In genomic region chr20:53884859-53885654, GRCh38 we compare ENCODE assay signal across 12 cellular contexts.
DNase-seq lines count a peak whose midpoint lies in the region; ATAC-seq and TF ChIP-seq lines count a peak whose summit lies in the region.
"Had no signal": no experiment of that assay in that cellular context is flagged by ENCODE, and none has a peak within 500 bp of the region (broad histone marks: within the 10 kb centered on the region; RNA-seq: fewer than 3 reads in every experiment).

No MANE protein-coding gene starts in this region.

- no peaks in the 10 kb centered on the region for H4K20me1 ChIP-seq in OCI-LY1 (ENCODE audit: insufficient read depth, low read length)

- H3F3A ChIP-seq in OCI-LY1 (ENCODE audit: insufficient read depth, low read length): no peaks in the 10 kb centered on the region

- H3K4me3 Mint-ChIP-seq in CD4-positive, CD25-positive, alpha-beta regulatory T cell: peak overlapping the region in 1 of 4 donors; percentile 7
- no peak overlapping the region for H3K4me3 Mint-ChIP-seq in activated T-helper 2 cell treated with anti-CD3 and anti-CD28 coated beads, Interferon-gamma antibody, Interleukin-2, Interleukin-4, amounts not matched to agents 10 μg/mL and 5 μg/mL and 100 μg/mL, durations not matched to agents 14 hours and 24 hours and 36 hours (ENCODE audit: low read depth)
- H3K4me3 Mint-ChIP-seq: CD14-positive monocyte had no signal

- no peak overlapping the region for H3K18ac ChIP-seq in mesendoderm (ENCODE audit: low read length)

- H2BK15ac ChIP-seq in mesendoderm (replicated peaks; ENCODE audit: low read depth): no peak overlapping the region

- no peak overlapping the region for H3K27ac ChIP-seq in CD4-positive, CD25-positive, alpha-beta regulatory T cell (ENCODE audit: insufficient read depth, low read length, poor library complexity, severe bottlenecking)
- H3K27ac ChIP-seq in OCI-LY1 (ENCODE audit: low read depth, low read length, poor library complexity, severe bottlenecking) (peak overlapping the region; percentile 45), mesendoderm (ENCODE audit: low read depth, low read length) (no peak overlapping the region)
- H3K27ac ChIP-seq: gastroesophageal sphincter, tibial nerve had no signal

- no peak overlapping the region for H2BK5ac ChIP-seq in mesendoderm (ENCODE audit: low read length)

- peak overlapping the region; percentile 10 for H2BK120ac ChIP-seq in mesendoderm (ENCODE audit: low read depth, low read length)

- H2AK5ac ChIP-seq in mesendoderm (ENCODE audit: low read length): peak overlapping the region; percentile 43

- no peak for TF ChIP-seq CTCF in OCI-LY1 (IDR thresholded peaks at IDR 0.05; ENCODE audit: low read length)

- peaks cover 13 to 25% (median 17%) of the 10 kb centered on the region in 4 donors for H3K4me1 Mint-ChIP-seq in CD4-positive, CD25-positive, alpha-beta regulatory T cell
- H3K4me1 Mint-ChIP-seq in activated T-helper 2 cell treated with anti-CD3 and anti-CD28 coated beads, Interferon-gamma antibody, Interleukin-2, Interleukin-4, amounts not matched to agents 10 μg/mL and 5 μg/mL and 100 μg/mL, durations not matched to agents 14 hours and 24 hours and 36 hours (ENCODE audit: low read depth): peaks cover 52% of the 10 kb centered on the region

- H3K9me2 ChIP-seq in OCI-LY1 (ENCODE audit: low read depth, low read length): no peaks in the 10 kb centered on the region

- no peak overlapping the region for H3K23ac ChIP-seq in mesendoderm (ENCODE audit: low read length)

- H3K9me3 ChIP-seq in CD4-positive, CD25-positive, alpha-beta regulatory T cell (ENCODE audit: control insufficient read depth in 2 of 2, low read length in 2 of 2): no peaks in the 10 kb centered on the region
- H3K9me3 ChIP-seq in OCI-LY1 (ENCODE audit: low read length): no peaks in the 10 kb centered on the region
- H3K9me3 ChIP-seq: gastroesophageal sphincter, tibial nerve had no signal

- peaks cover 11% of the 10 kb centered on the region for H3K4me1 ChIP-seq in CD4-positive, CD25-positive, alpha-beta regulatory T cell (ENCODE audit: control insufficient read depth, insufficient read depth, low read length, poor library complexity, severe bottlenecking)
- peaks cover 16% of the 10 kb centered on the region for H3K4me1 ChIP-seq in OCI-LY1 (ENCODE audit: insufficient read depth, low read length, severe bottlenecking)
- no peaks in the 10 kb centered on the region for H3K4me1 ChIP-seq in mesendoderm (ENCODE audit: control insufficient read depth, low read depth, low read length)
- H3K4me1 ChIP-seq: gastroesophageal sphincter, tibial nerve had no signal

- no peaks in the 10 kb centered on the region for H3K36me3 ChIP-seq in CD4-positive, CD25-positive, alpha-beta regulatory T cell (ENCODE audit: control insufficient read depth, insufficient read depth, low read length)
- H3K36me3 ChIP-seq in OCI-LY1 (ENCODE audit: insufficient read depth, low read length) (no peaks in the 10 kb centered on the region), mesendoderm (ENCODE audit: control insufficient read depth, insufficient read depth, low read length) (no peaks in the 10 kb centered on the region)
- H3K36me3 ChIP-seq: gastroesophageal sphincter, tibial nerve had no signal

- H3K56ac ChIP-seq in mesendoderm (ENCODE audit: low read length): peak overlapping the region; percentile 44

- H3K27ac Mint-ChIP-seq in CD4-positive, CD25-positive, alpha-beta regulatory T cell: peak overlapping the region; percentile 67 to 85 (median 76)
- H3K27ac Mint-ChIP-seq in activated T-helper 2 cell treated with anti-CD3 and anti-CD28 coated beads, Interferon-gamma antibody, Interleukin-2, Interleukin-4, amounts not matched to agents 10 μg/mL and 5 μg/mL and 100 μg/mL, durations not matched to agents 14 hours and 24 hours and 36 hours: peak overlapping the region; percentile 57
- H3K27ac Mint-ChIP-seq: CD14-positive monocyte had no signal

- no CpG with 5 or more reads among the region's 10 CpGs for WGBS in mesendoderm (ENCODE audit: extremely low coverage, insufficient coverage, low lambda C conversion rate)

- H3K9me3 Mint-ChIP-seq in CD4-positive, CD25-positive, alpha-beta regulatory T cell: no peaks in the 10 kb centered on the region
- peaks cover 7% of the 10 kb centered on the region for H3K9me3 Mint-ChIP-seq in activated T-helper 2 cell treated with anti-CD3 and anti-CD28 coated beads, Interferon-gamma antibody, Interleukin-2, Interleukin-4, amounts not matched to agents 10 μg/mL and 5 μg/mL and 100 μg/mL, durations not matched to agents 14 hours and 24 hours and 36 hours
- H3K9me3 Mint-ChIP-seq: CD14-positive monocyte had no signal

- H3K4ac ChIP-seq in mesendoderm (ENCODE audit: low read depth, low read length): no peak overlapping the region

- H3K79me2 ChIP-seq in OCI-LY1 (ENCODE audit: insufficient read depth, low read length): no peaks in the 10 kb centered on the region
- H3K79me2 ChIP-seq in mesendoderm (ENCODE audit: control insufficient read depth, insufficient read depth, low read length): no peaks in the 10 kb centered on the region

- no peak overlapping the region for H3K9ac ChIP-seq in OCI-LY1 (ENCODE audit: low read length)
- H3K9ac ChIP-seq in mesendoderm (ENCODE audit: low read length): no peak overlapping the region

- no peaks in the 10 kb centered on the region for H3K27me3 Mint-ChIP-seq in CD4-positive, CD25-positive, alpha-beta regulatory T cell
- no peaks in the 10 kb centered on the region for H3K27me3 Mint-ChIP-seq in activated T-helper 2 cell treated with anti-CD3 and anti-CD28 coated beads, Interferon-gamma antibody, Interleukin-2, Interleukin-4, amounts not matched to agents 10 μg/mL and 5 μg/mL and 100 μg/mL, durations not matched to agents 14 hours and 24 hours and 36 hours (ENCODE audit: low read depth)

- H3K4me3 ChIP-seq in CD4-positive, CD25-positive, alpha-beta regulatory T cell (ENCODE audit: low read depth, low read length): no peak overlapping the region
- no peak overlapping the region for H3K4me3 ChIP-seq in OCI-LY1 (ENCODE audit: low read depth, low read length, poor library complexity, severe bottlenecking)
- no peak overlapping the region for H3K4me3 ChIP-seq in mesendoderm (ENCODE audit: low read length)
- H3K4me3 ChIP-seq: gastroesophageal sphincter, tibial nerve had no signal

- H4K8ac ChIP-seq in mesendoderm (ENCODE audit: low read depth, low read length): no peak overlapping the region

- intact Hi-C loops in activated T-helper 2 cell treated with anti-CD3 and anti-CD28 coated beads, Interferon-gamma antibody, Interleukin-2, Interleukin-4, amounts not matched to agents 10 μg/mL and 5 μg/mL and 100 μg/mL, durations not matched to agents 14 hours and 24 hours and 36 hours (cut with micrococcal nuclease): loop anchor here (1.0 kb wide), 1 partner anchor 8 kb away; no protein-coding TSS in a partner anchor

- no peak overlapping the region for H3K4me2 ChIP-seq in OCI-LY1 (ENCODE audit: low read length)
- H3K4me2 ChIP-seq in mesendoderm (ENCODE audit: low read length): no peak overlapping the region

- H3K36me3 Mint-ChIP-seq in CD4-positive, CD25-positive, alpha-beta regulatory T cell: no peaks in the 10 kb centered on the region
- no peaks in the 10 kb centered on the region for H3K36me3 Mint-ChIP-seq in activated T-helper 2 cell treated with anti-CD3 and anti-CD28 coated beads, Interferon-gamma antibody, Interleukin-2, Interleukin-4, amounts not matched to agents 10 μg/mL and 5 μg/mL and 100 μg/mL, durations not matched to agents 14 hours and 24 hours and 36 hours (ENCODE audit: low read depth)
- H3K36me3 Mint-ChIP-seq: CD14-positive monocyte had no signal

- ATAC-seq in CD4-positive, CD25-positive, alpha-beta regulatory T cell (ENCODE audit: low read depth in 2 of 2): peak in 1 of 2 donors; percentile 76
- no peak for ATAC-seq in HG02840 (IDR thresholded peaks at IDR 0.05; ENCODE audit: low FRiP score, unreplicated experiment)
- ATAC-seq in GM18502 (IDR thresholded peaks at IDR 0.05; ENCODE audit: poor library complexity, unreplicated experiment): no peak
- ATAC-seq: gastroesophageal sphincter had no signal

- no peaks in the 10 kb centered on the region for H3K27me3 ChIP-seq in CD4-positive, CD25-positive, alpha-beta regulatory T cell (ENCODE audit: control insufficient read depth, insufficient read depth, low read length)
- H3K27me3 ChIP-seq in OCI-LY1 (ENCODE audit: insufficient read depth, low read length) (no peaks in the 10 kb centered on the region), mesendoderm (ENCODE audit: insufficient read depth, low read length, poor library complexity) (no peaks in the 10 kb centered on the region)
- H3K27me3 ChIP-seq: gastroesophageal sphincter, tibial nerve had no signal

- peak in 1 of 3 donors; percentile 65 for DNase-seq in CD4-positive, CD25-positive, alpha-beta regulatory T cell
- no peak for DNase-seq in activated T-helper 2 cell treated with anti-CD3 and anti-CD28 coated beads, Interferon-gamma antibody, Interleukin-2, Interleukin-4, amounts not matched to agents 10 μg/mL and 5 μg/mL and 100 μg/mL, durations not matched to agents 14 hours and 24 hours and 36 hours (ENCODE audit: low spot score)
- DNase-seq in mesendoderm: peak; percentile 65
- DNase-seq in central memory CD4-positive, alpha-beta T cell: no peak
- no peak for DNase-seq in LoVo (ENCODE audit: low spot score)
- DNase-seq: MM.1S had no signal

- H2AFZ ChIP-seq in OCI-LY1 (ENCODE audit: low read length): no peak overlapping the region

- H4K5ac ChIP-seq in mesendoderm (ENCODE audit: low read length): no peak overlapping the region

- no peaks in the 10 kb centered on the region for H3K79me1 ChIP-seq in mesendoderm (ENCODE audit: low read length)
